Comparison of ENCODE assay signal across 8 cellular contexts in genomic region chr13:49443327-49443688, GRCh38. TPM values are rescaled to one million over a fixed set of nuclear protein-coding genes. Genes with fewer than 3 reads are reported as not detected.
DNase-seq lines count a peak whose midpoint lies in the region; ATAC-seq and TF ChIP-seq lines count a peak whose summit lies in the region.

No MANE protein-coding gene starts in this region.

- H3K27ac Mint-ChIP-seq in mesothelial cell of epicardium = peak overlapping the region; percentile 99

- DNase-seq in ACHN (peak; percentile 23), GM12865 (ENCODE audit: low read depth) (peak; percentile 65), Peyer's patch (no peak), mesothelial cell of epicardium (ENCODE audit: low spot score in 2 of 2, unreplicated experiment in 2 of 2) (no peak), aorta (no peak)

- TF ChIP-seq CTCF in GM12865 (IDR thresholded peaks at IDR 0.05; ENCODE audit: insufficient read depth, low read depth, low read length, missing control alignments) = no peak
- no peak for TF ChIP-seq CTCF in Peyer's patch (IDR thresholded peaks at IDR 0.05)
- no peak for TF ChIP-seq CTCF in mesothelial cell of epicardium (IDR thresholded peaks at IDR 0.05; ENCODE audit: unreplicated experiment)

- peaks cover 31% of the 10 kb centered on the region for H3K4me1 Mint-ChIP-seq in mesothelial cell of epicardium

- peak overlapping the region; percentile 97 for H3K4me3 Mint-ChIP-seq in mesothelial cell of epicardium

- no peaks in the 10 kb centered on the region for H3K9me3 ChIP-seq in Peyer's patch
- H3K9me3 ChIP-seq in ectodermal cell (ENCODE audit: control insufficient read depth, low read length) = no peaks in the 10 kb centered on the region
- H3K9me3 ChIP-seq in aorta (ENCODE audit: control insufficient read depth, low read length) = no peaks in the 10 kb centered on the region

- TF ChIP-seq POLR2A in Peyer's patch (IDR thresholded peaks at IDR 0.05) = no peak

- H3K36me3 ChIP-seq in Peyer's patch (no peaks in the 10 kb centered on the region), ectodermal cell (ENCODE audit: control insufficient read depth, insufficient read depth, low read length) (no peaks in the 10 kb centered on the region), aorta (ENCODE audit: control insufficient read depth in 1 of 2, insufficient read depth in 2 of 2, low read length in 1 of 2) (no peaks in the 10 kb centered on the region)

- H3K27me3 ChIP-seq in Peyer's patch (no peaks in the 10 kb centered on the region), ectodermal cell (ENCODE audit: control insufficient read depth, insufficient read depth, low read length, poor library complexity, severe bottlenecking) (no peaks in the 10 kb centered on the region), aorta (ENCODE audit: control insufficient read depth in 1 of 2, insufficient read depth in 2 of 2, low read length in 1 of 2) (no peaks in the 10 kb centered on the region)

- peak overlapping the region; percentile 76 to 97 (median 96) for H3K27ac ChIP-seq in Peyer's patch
- peak overlapping the region; percentile 92 for H3K27ac ChIP-seq in ectodermal cell (ENCODE audit: insufficient read depth, low read depth, low read length, poor library complexity, severe bottlenecking)
- peak overlapping the region; percentile 65 to 93 for H3K27ac ChIP-seq in aorta (ENCODE audit: low read depth in 1 of 2, low read length in 2 of 2)

- intact Hi-C loops in aorta (cut with DNase I) = loop anchor here in 1 of 2 donors (10.0 kb wide), 1 partner anchor 141 kb away; the partner anchor contains the start of gene RCBTB1

- H3K4me1 ChIP-seq in Peyer's patch (peaks cover 0 to 10% (median 2%) of the 10 kb centered on the region in 4 donors), ectodermal cell (ENCODE audit: control insufficient read depth, insufficient read depth, low read length) (peaks cover 3% of the 10 kb centered on the region), aorta (ENCODE audit: control insufficient read depth in 1 of 2, insufficient read depth in 2 of 2, low read length in 2 of 2) (peaks cover 0 to 2% of the 10 kb centered on the region in 2 donors)

- H3K36me3 Mint-ChIP-seq in mesothelial cell of epicardium = no peaks in the 10 kb centered on the region

- WGBS in ectodermal cell, 2 experiments = 48 to 51% methylated on average over 9 of the region's 9 CpGs
- WGBS in aorta, 2 donors = 1 to 5% methylated on average over 9 of the region's 9 CpGs

- ATAC-seq in aorta (ENCODE audit: low FRiP score) (no peak), GM21737 (IDR thresholded peaks at IDR 0.05; ENCODE audit: unreplicated experiment) (no peak), GM19467 (IDR thresholded peaks at IDR 0.05; ENCODE audit: unreplicated experiment) (no peak)

- in situ Hi-C loops in ACHN (cut with HindIII; ENCODE audit: low pct_ligation_motif_present, low pct_unique_long_range_greater_than_20kb, low sequenced_read_pairs) = loop anchor here (25.0 kb wide), 1 partner anchor 156 kb away; no protein-coding TSS in a partner anchor

- H3K27me3 Mint-ChIP-seq in mesothelial cell of epicardium (ENCODE audit: low read depth) = no peaks in the 10 kb centered on the region

- H3K4me3 ChIP-seq in GM12865 (ENCODE audit: low read depth, low read length) (peak overlapping the region; percentile 81), Peyer's patch (peak overlapping the region; percentile 51 to 86 (median 78)), ectodermal cell (ENCODE audit: insufficient read depth, low read depth, low read length) (peak overlapping the region; percentile 85), aorta (ENCODE audit: low read length in 2 of 2) (peak overlapping the region; percentile 38 to 82)

- no peaks in the 10 kb centered on the region for H3K9me3 Mint-ChIP-seq in mesothelial cell of epicardium

RNA-seq across cellular contexts. Expression of gene CAB39L, which starts 0.6 kb away (rescaled TPM):
- 10 to 100 TPM in 2 of 4 donors, 1 to 10 TPM in 2; 8.3 to 28.9 (median 11.6) TPM for total RNA-seq in Peyer's patch
- 13.5 TPM for polyA plus RNA-seq in ectodermal cell (2013, experiment 1 of 4)
- polyA plus RNA-seq in ectodermal cell (2013, experiment 2 of 4) = 14.9 TPM
- 11.5 TPM for polyA plus RNA-seq in ectodermal cell (2013, experiment 3 of 4)
- polyA plus RNA-seq in ectodermal cell (2013, experiment 4 of 4) = 12.7 TPM
- total RNA-seq in mesothelial cell of epicardium = 13.3 to 14.7 TPM (median 14.1 TPM) in 3 replicates
- total RNA-seq in aorta = 10 to 100 TPM; 25.1 to 27.7 TPM
- 10 to 100 TPM; 19.3 to 33.5 TPM for polyA plus RNA-seq in aorta

RNA-seq across cellular contexts. Expression of gene SETDB2, which starts 0.8 kb away (rescaled TPM):
- 10 to 100 TPM in 1 of 4 donors, 1 to 10 TPM in 3; 5.4 to 20.6 (median 8.9) TPM for total RNA-seq in Peyer's patch
- 10.2 TPM for polyA plus RNA-seq in ectodermal cell (2013, experiment 1 of 4)
- polyA plus RNA-seq in ectodermal cell (2013, experiment 2 of 4) = 8.8 TPM
- 8.4 TPM for polyA plus RNA-seq in ectodermal cell (2013, experiment 3 of 4)
- 8.8 TPM for polyA plus RNA-seq in ectodermal cell (2013, experiment 4 of 4)
- 10.8 to 12.0 TPM (median 11.6 TPM) in 3 replicates for total RNA-seq in mesothelial cell of epicardium
- 10 to 100 TPM in 1 of 2 donors, 1 to 10 TPM in 1; 8.8 to 13.3 TPM for total RNA-seq in aorta
- polyA plus RNA-seq in aorta = 1 to 10 TPM; 4.7 to 9.4 TPM

RNA-seq across cellular contexts. Expression of gene PHF11, which starts 52.4 kb away (rescaled TPM):
- total RNA-seq in Peyer's patch = 10 to 100 TPM; 26.1 to 61.9 (median 57.4) TPM
- 8.5 TPM for polyA plus RNA-seq in ectodermal cell (2013, experiment 1 of 4)
- polyA plus RNA-seq in ectodermal cell (2013, experiment 2 of 4) = 6.1 TPM
- 7.7 TPM for polyA plus RNA-seq in ectodermal cell (2013, experiment 3 of 4)
- 9.5 TPM for polyA plus RNA-seq in ectodermal cell (2013, experiment 4 of 4)
- 32.4 to 36.0 TPM (median 33.3 TPM) in 3 replicates for total RNA-seq in mesothelial cell of epicardium
- 10 to 100 TPM; 58.4 to 72.1 TPM for total RNA-seq in aorta
- polyA plus RNA-seq in aorta = 10 to 100 TPM; 29.9 to 96.7 TPM

Comparison
In these comparisons a context has a peak if more than half of its experiments do, and no peak if none do; other contexts are left out.
1. DNase-seq: peak in ACHN (single experiment) and GM12865 (single experiment); none in Peyer's patch (0 of 3), mesothelial cell of epicardium (0 of 2) and aorta (0 of 2).
2. Peak in every context shown above with its lines, with median percentiles within 50 percentile points of each other: H3K4me3 ChIP-seq and H3K27ac ChIP-seq.